ENCODE assay signal across 2 cellular contexts in the genomic region with DNA sequence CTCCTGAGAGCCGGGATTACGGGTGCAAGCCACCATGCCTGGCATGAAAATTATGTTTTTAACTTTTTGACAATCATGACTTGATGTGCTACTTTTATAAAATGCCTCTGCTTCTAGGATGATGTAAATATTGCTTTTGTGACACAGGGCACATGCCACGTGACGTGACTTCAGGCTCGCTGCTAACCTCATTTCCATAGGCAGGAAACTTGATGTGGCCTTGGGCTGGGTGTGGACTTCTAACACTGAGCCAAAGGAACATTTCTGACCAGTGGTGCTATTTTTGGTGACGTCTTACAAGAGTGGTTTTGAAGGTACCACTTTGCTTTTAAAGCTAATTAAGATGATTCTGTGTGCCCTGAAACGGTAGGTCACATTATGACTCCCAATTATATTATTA.
TF ChIP-seq lines count a peak whose summit lies in the region.

No MANE protein-coding gene starts in this region.

TF ChIP-seq in HepG2, 621 proteins besides CTCF, POLR2A, EP300 and RAD21:
- TF ChIP-seq REPIN1 (CRISPR knock-in tag; IDR thresholded peaks at IDR 0.05; ENCODE audit: borderline replicate concordance, low read depth) (no peak), CREB1 (IDR thresholded peaks at IDR 0.05) (0 out of 2 replicates have a peak, but pooled peaks have one; percentile 2), CREB1 (CRISPR knock-in tag; IDR thresholded peaks at IDR 0.05) (no peak), TBX3 (IDR thresholded peaks at IDR 0.05; ENCODE audit: borderline replicate concordance) (no peak), FOXK2 (IDR thresholded peaks at IDR 0.05) (no peak), THYN1 (CRISPR knock-in tag; IDR thresholded peaks at IDR 0.05; ENCODE audit: borderline replicate concordance, low read depth) (no peak), ZMAT3 (CRISPR knock-in tag; conservative IDR thresholded peaks at IDR 0.05) (no peak)
TF ChIP-seq in HepG2: peak in this region for 1.

TF ChIP-seq in K562, 482 proteins besides CTCF, POLR2A, EP300 and RAD21:
- TF ChIP-seq, protein P1, sequence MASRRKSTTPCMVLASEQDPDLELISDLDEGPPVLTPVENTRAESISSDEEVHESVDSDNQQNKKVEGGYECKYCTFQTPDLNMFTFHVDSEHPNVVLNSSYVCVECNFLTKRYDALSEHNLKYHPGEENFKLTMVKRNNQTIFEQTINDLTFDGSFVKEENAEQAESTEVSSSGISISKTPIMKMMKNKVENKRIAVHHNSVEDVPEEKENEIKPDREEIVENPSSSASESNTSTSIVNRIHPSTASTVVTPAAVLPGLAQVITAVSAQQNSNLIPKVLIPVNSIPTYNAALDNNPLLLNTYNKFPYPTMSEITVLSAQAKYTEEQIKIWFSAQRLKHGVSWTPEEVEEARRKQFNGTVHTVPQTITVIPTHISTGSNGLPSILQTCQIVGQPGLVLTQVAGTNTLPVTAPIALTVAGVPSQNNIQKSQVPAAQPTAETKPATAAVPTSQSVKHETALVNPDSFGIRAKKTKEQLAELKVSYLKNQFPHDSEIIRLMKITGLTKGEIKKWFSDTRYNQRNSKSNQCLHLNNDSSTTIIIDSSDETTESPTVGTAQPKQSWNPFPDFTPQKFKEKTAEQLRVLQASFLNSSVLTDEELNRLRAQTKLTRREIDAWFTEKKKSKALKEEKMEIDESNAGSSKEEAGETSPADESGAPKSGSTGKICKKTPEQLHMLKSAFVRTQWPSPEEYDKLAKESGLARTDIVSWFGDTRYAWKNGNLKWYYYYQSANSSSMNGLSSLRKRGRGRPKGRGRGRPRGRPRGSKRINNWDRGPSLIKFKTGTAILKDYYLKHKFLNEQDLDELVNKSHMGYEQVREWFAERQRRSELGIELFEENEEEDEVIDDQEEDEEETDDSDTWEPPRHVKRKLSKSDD (conservative IDR thresholded peaks at IDR 0.05; ENCODE audit: low read length), result no peak
- TF ChIP-seq HNRNPLL (IDR thresholded peaks at IDR 0.05; ENCODE audit: low read depth, low read length, poor library complexity, severe bottlenecking), result no peak
- peak; percentile 42; the same call in 1 of the 2 replicates for TF ChIP-seq RAD51 (IDR thresholded peaks at IDR 0.05; ENCODE audit: borderline replicate concordance, low read depth)
- TF ChIP-seq, protein P2, sequence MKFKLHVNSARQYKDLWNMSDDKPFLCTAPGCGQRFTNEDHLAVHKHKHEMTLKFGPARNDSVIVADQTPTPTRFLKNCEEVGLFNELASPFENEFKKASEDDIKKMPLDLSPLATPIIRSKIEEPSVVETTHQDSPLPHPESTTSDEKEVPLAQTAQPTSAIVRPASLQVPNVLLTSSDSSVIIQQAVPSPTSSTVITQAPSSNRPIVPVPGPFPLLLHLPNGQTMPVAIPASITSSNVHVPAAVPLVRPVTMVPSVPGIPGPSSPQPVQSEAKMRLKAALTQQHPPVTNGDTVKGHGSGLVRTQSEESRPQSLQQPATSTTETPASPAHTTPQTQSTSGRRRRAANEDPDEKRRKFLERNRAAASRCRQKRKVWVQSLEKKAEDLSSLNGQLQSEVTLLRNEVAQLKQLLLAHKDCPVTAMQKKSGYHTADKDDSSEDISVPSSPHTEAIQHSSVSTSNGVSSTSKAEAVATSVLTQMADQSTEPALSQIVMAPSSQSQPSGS (CRISPR knock-in tag; IDR thresholded peaks at IDR 0.05), result no peak
- TF ChIP-seq, protein P3, sequence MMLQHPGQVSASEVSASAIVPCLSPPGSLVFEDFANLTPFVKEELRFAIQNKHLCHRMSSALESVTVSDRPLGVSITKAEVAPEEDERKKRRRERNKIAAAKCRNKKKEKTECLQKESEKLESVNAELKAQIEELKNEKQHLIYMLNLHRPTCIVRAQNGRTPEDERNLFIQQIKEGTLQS (IDR thresholded peaks at IDR 0.05), result peak; percentile 21; the same call in 1 of the 2 replicates
- TF ChIP-seq, protein P3 (CRISPR knock-in tag; conservative IDR thresholded peaks at IDR 0.05), result no peak
- no peak for TF ChIP-seq MTF1 (CRISPR knock-in tag; IDR thresholded peaks at IDR 0.05; ENCODE audit: borderline replicate concordance)
- TF ChIP-seq ATF7 (IDR thresholded peaks at IDR 0.05), result no peak
- TF ChIP-seq, protein P4, sequence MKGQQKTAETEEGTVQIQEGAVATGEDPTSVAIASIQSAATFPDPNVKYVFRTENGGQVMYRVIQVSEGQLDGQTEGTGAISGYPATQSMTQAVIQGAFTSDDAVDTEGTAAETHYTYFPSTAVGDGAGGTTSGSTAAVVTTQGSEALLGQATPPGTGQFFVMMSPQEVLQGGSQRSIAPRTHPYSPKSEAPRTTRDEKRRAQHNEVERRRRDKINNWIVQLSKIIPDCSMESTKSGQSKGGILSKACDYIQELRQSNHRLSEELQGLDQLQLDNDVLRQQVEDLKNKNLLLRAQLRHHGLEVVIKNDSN (CRISPR knock-in tag; IDR thresholded peaks at IDR 0.05), result peak; percentile 60
- peak; percentile 34; the same call in 1 of the 2 replicates for TF ChIP-seq L3MBTL2 (IDR thresholded peaks at IDR 0.05)
- TF ChIP-seq POLR3G (IDR thresholded peaks at IDR 0.05; ENCODE audit: extremely low read depth, insufficient read length, insufficient replicate concordance), result no peak
- TF ChIP-seq MECOM (CRISPR knock-in tag; IDR thresholded peaks at IDR 0.05), result 0 out of 2 replicates have a peak, but pooled peaks have one; percentile 25
- no peak for TF ChIP-seq ZNF282 (CRISPR knock-in tag; IDR thresholded peaks at IDR 0.05)
- no peak for TF ChIP-seq ZC3H4 (CRISPR knock-in tag; IDR thresholded peaks at IDR 0.05; ENCODE audit: borderline replicate concordance)
- TF ChIP-seq POLR2B (IDR thresholded peaks at IDR 0.05; ENCODE audit: low read depth, partially characterized antibody), result no peak
- TF ChIP-seq, protein P5, sequence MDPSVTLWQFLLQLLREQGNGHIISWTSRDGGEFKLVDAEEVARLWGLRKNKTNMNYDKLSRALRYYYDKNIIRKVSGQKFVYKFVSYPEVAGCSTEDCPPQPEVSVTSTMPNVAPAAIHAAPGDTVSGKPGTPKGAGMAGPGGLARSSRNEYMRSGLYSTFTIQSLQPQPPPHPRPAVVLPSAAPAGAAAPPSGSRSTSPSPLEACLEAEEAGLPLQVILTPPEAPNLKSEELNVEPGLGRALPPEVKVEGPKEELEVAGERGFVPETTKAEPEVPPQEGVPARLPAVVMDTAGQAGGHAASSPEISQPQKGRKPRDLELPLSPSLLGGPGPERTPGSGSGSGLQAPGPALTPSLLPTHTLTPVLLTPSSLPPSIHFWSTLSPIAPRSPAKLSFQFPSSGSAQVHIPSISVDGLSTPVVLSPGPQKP (CRISPR knock-in tag; IDR thresholded peaks at IDR 0.05), result no peak
- TF ChIP-seq, protein P6, sequence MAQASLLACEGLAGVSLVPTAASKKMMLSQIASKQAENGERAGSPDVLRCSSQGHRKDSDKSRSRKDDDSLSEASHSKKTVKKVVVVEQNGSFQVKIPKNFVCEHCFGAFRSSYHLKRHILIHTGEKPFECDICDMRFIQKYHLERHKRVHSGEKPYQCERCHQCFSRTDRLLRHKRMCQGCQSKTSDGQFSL (CRISPR knock-in tag; IDR thresholded peaks at IDR 0.05), result no peak
- TF ChIP-seq, protein P6 (tag; IDR thresholded peaks at IDR 0.05), result no peak
- 0 out of 2 replicates have a peak, but pooled peaks have one; percentile 9 for TF ChIP-seq BHLHE40 (IDR thresholded peaks at IDR 0.05; ENCODE audit: low read length)
- TF ChIP-seq MYBL2 (IDR thresholded peaks at IDR 0.05; ENCODE audit: low read depth), result no peak
- no peak for TF ChIP-seq MYBL2 (CRISPR knock-in tag; IDR thresholded peaks at IDR 0.05; ENCODE audit: borderline replicate concordance)
- no peak for TF ChIP-seq TRIM24 (IDR thresholded peaks at IDR 0.05)
- TF ChIP-seq ZNF140 (CRISPR knock-in tag; IDR thresholded peaks at IDR 0.05), result no peak
- no peak for TF ChIP-seq RHOXF2B (CRISPR knock-in tag; conservative IDR thresholded peaks at IDR 0.05)
- TF ChIP-seq ZNF165 (CRISPR knock-in tag; IDR thresholded peaks at IDR 0.05; ENCODE audit: borderline replicate concordance), result no peak
- TF ChIP-seq ZNF583 (CRISPR knock-in tag; IDR thresholded peaks at IDR 0.05), result no peak
- TF ChIP-seq CEBPG (CRISPR knock-in tag; IDR thresholded peaks at IDR 0.05), result peak; percentile 48
- no peak for TF ChIP-seq CEBPG (tag; conservative IDR thresholded peaks at IDR 0.05 in 1 of 2, IDR thresholded peaks at IDR 0.05 in 1 of 2)
- TF ChIP-seq ZKSCAN3 (CRISPR knock-in tag; IDR thresholded peaks at IDR 0.05), result no peak
- no peak for TF ChIP-seq NCOR1 (IDR thresholded peaks at IDR 0.05)
- TF ChIP-seq TSC22D4 (tag; IDR thresholded peaks at IDR 0.05), result no peak
- TF ChIP-seq, protein P7, sequence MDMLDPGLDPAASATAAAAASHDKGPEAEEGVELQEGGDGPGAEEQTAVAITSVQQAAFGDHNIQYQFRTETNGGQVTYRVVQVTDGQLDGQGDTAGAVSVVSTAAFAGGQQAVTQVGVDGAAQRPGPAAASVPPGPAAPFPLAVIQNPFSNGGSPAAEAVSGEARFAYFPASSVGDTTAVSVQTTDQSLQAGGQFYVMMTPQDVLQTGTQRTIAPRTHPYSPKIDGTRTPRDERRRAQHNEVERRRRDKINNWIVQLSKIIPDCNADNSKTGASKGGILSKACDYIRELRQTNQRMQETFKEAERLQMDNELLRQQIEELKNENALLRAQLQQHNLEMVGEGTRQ (CRISPR knock-in tag; IDR thresholded peaks at IDR 0.05), result peak; percentile 22; the same call in 1 of the 2 replicates
- TF ChIP-seq, protein P8, sequence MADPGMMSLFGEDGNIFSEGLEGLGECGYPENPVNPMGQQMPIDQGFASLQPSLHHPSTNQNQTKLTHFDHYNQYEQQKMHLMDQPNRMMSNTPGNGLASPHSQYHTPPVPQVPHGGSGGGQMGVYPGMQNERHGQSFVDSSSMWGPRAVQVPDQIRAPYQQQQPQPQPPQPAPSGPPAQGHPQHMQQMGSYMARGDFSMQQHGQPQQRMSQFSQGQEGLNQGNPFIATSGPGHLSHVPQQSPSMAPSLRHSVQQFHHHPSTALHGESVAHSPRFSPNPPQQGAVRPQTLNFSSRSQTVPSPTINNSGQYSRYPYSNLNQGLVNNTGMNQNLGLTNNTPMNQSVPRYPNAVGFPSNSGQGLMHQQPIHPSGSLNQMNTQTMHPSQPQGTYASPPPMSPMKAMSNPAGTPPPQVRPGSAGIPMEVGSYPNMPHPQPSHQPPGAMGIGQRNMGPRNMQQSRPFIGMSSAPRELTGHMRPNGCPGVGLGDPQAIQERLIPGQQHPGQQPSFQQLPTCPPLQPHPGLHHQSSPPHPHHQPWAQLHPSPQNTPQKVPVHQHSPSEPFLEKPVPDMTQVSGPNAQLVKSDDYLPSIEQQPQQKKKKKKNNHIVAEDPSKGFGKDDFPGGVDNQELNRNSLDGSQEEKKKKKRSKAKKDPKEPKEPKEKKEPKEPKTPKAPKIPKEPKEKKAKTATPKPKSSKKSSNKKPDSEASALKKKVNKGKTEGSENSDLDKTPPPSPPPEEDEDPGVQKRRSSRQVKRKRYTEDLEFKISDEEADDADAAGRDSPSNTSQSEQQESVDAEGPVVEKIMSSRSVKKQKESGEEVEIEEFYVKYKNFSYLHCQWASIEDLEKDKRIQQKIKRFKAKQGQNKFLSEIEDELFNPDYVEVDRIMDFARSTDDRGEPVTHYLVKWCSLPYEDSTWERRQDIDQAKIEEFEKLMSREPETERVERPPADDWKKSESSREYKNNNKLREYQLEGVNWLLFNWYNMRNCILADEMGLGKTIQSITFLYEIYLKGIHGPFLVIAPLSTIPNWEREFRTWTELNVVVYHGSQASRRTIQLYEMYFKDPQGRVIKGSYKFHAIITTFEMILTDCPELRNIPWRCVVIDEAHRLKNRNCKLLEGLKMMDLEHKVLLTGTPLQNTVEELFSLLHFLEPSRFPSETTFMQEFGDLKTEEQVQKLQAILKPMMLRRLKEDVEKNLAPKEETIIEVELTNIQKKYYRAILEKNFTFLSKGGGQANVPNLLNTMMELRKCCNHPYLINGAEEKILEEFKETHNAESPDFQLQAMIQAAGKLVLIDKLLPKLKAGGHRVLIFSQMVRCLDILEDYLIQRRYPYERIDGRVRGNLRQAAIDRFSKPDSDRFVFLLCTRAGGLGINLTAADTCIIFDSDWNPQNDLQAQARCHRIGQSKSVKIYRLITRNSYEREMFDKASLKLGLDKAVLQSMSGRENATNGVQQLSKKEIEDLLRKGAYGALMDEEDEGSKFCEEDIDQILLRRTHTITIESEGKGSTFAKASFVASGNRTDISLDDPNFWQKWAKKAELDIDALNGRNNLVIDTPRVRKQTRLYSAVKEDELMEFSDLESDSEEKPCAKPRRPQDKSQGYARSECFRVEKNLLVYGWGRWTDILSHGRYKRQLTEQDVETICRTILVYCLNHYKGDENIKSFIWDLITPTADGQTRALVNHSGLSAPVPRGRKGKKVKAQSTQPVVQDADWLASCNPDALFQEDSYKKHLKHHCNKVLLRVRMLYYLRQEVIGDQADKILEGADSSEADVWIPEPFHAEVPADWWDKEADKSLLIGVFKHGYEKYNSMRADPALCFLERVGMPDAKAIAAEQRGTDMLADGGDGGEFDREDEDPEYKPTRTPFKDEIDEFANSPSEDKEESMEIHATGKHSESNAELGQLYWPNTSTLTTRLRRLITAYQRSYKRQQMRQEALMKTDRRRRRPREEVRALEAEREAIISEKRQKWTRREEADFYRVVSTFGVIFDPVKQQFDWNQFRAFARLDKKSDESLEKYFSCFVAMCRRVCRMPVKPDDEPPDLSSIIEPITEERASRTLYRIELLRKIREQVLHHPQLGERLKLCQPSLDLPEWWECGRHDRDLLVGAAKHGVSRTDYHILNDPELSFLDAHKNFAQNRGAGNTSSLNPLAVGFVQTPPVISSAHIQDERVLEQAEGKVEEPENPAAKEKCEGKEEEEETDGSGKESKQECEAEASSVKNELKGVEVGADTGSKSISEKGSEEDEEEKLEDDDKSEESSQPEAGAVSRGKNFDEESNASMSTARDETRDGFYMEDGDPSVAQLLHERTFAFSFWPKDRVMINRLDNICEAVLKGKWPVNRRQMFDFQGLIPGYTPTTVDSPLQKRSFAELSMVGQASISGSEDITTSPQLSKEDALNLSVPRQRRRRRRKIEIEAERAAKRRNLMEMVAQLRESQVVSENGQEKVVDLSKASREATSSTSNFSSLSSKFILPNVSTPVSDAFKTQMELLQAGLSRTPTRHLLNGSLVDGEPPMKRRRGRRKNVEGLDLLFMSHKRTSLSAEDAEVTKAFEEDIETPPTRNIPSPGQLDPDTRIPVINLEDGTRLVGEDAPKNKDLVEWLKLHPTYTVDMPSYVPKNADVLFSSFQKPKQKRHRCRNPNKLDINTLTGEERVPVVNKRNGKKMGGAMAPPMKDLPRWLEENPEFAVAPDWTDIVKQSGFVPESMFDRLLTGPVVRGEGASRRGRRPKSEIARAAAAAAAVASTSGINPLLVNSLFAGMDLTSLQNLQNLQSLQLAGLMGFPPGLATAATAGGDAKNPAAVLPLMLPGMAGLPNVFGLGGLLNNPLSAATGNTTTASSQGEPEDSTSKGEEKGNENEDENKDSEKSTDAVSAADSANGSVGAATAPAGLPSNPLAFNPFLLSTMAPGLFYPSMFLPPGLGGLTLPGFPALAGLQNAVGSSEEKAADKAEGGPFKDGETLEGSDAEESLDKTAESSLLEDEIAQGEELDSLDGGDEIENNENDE (IDR thresholded peaks at IDR 0.05; ENCODE audit: low read depth, low read length), result no peak
